In the genomic region with DNA sequence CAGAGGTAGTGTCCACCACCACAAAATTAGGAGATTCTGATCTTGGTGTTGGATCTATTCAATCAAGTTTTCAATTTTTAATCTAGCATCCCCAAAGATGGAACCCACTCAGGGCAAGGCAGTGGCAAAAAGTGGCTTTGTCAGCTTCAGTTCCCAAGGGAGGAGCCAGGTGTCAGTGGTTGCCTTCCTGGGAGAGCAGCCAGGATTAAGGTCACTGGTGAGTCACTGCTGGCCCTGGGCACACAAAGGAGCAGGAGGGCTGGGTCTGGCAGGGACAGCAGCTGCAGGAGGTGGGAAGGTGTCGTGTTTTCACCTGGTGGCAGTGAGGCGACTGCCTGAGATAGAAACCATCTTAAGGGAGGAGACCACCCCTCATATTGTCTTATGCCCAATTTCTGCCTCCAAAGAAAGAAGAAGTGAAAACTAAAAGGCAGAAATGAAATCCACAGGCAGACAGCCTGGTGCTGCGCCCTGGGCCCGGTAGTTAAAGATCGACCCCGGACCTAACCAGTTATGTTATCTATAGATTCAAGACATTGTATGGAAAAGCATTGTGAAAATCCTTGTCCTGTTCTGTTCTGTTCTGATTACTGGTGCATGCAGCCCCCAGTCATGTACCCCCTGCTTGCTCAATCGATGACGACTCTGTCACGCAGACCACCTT, we compare ENCODE assay signal across 8 cellular contexts. TPM values are rescaled to one million over a fixed set of nuclear protein-coding genes. Genes with fewer than 3 reads are reported as not detected.
DNase-seq lines count a peak whose midpoint lies in the region; ATAC-seq and TF ChIP-seq lines count a peak whose summit lies in the region.

No MANE protein-coding gene starts in this region.

- H3K4me1 ChIP-seq in mesendoderm (ENCODE audit: control insufficient read depth, low read depth, low read length), result no peaks in the 10 kb centered on the region

- no peaks in the 10 kb centered on the region for H3K79me1 ChIP-seq in mesendoderm (ENCODE audit: low read length)

- no peak overlapping the region for H4K5ac ChIP-seq in mesendoderm (ENCODE audit: low read length)

- H3K9ac ChIP-seq in mesendoderm (ENCODE audit: low read length), result no peak overlapping the region

- H3K36me3 Mint-ChIP-seq in MCF 10A (ENCODE audit: insufficient read depth, unreplicated experiment) (no peaks in the 10 kb centered on the region), T-helper 17 cell (ENCODE audit: low read depth) (peaks cover 7% of the 10 kb centered on the region)

- no CpG with 5 or more reads among the region's 9 CpGs for WGBS in mesendoderm (ENCODE audit: extremely low coverage, insufficient coverage, low lambda C conversion rate)

- no peak overlapping the region for H2BK5ac ChIP-seq in mesendoderm (ENCODE audit: low read length)

- no peak overlapping the region for H2AK5ac ChIP-seq in mesendoderm (ENCODE audit: low read length)

- TF ChIP-seq CTCF in MCF 10A (IDR thresholded peaks at IDR 0.05; ENCODE audit: unreplicated experiment), result peak; percentile 29

- intact Hi-C loops in MCF 10A (cut with micrococcal nuclease), result loop anchor here (1.0 kb wide), 3 partner anchors 20 to 40 kb away; no protein-coding TSS in a partner anchor

- BruUV-seq in MCF 10A (replicated peaks; lab: Mats Ljungman, UMichigan), result no TSS peak

- no peaks in the 10 kb centered on the region for H3K79me2 ChIP-seq in mesendoderm (ENCODE audit: control insufficient read depth, insufficient read depth, low read length)

- no peak overlapping the region for H2BK120ac ChIP-seq in mesendoderm (ENCODE audit: low read depth, low read length)

- H3K23ac ChIP-seq in mesendoderm (ENCODE audit: low read length), result no peak overlapping the region

- H3K4me1 Mint-ChIP-seq in MCF 10A (ENCODE audit: insufficient read depth, unreplicated experiment), result peaks cover 16% of the 10 kb centered on the region
- H3K4me1 Mint-ChIP-seq in T-helper 17 cell, result peaks cover 17% of the 10 kb centered on the region

- no peaks in the 10 kb centered on the region for H3K27me3 Mint-ChIP-seq in MCF 10A (ENCODE audit: insufficient read depth, unreplicated experiment)
- peaks cover 26% of the 10 kb centered on the region for H3K27me3 Mint-ChIP-seq in T-helper 17 cell

- no peak overlapping the region for H3K4me3 ChIP-seq in mesendoderm (ENCODE audit: low read length)

- H3K56ac ChIP-seq in mesendoderm (ENCODE audit: low read length), result no peak overlapping the region

- H3K27ac Mint-ChIP-seq in MCF 10A (ENCODE audit: low read depth, unreplicated experiment) (no peak overlapping the region), T-helper 17 cell (no peak overlapping the region)

- H3K18ac ChIP-seq in mesendoderm (ENCODE audit: low read length), result no peak overlapping the region

- no peaks in the 10 kb centered on the region for H3K27me3 ChIP-seq in mesendoderm (ENCODE audit: insufficient read depth, low read length, poor library complexity)

- no peak for ATAC-seq in T-helper 17 cell

- H3K9me3 Mint-ChIP-seq in MCF 10A (ENCODE audit: unreplicated experiment), result no peaks in the 10 kb centered on the region

- H4K8ac ChIP-seq in mesendoderm (ENCODE audit: low read depth, low read length), result no peak overlapping the region

- DNase-seq in EL (peak; percentile 58), NCI-H2171 (lab: John Stamatoyannopoulos, UW) (peak; percentile 73), MCF 10A (ENCODE audit: unreplicated experiment) (peak; percentile 86), mesendoderm (peak; percentile 73), T-helper 17 cell (no peak), NCI-H187 treated with DMSO at 0.1 percent for 48 hours (lab: John Stamatoyannopoulos, UW) (no peak), NCI-H1436 treated with DMSO at 0.1 percent for 48 hours (lab: John Stamatoyannopoulos, UW) (no peak), activated T-cell treated with anti-CD3 and anti-CD28 coated beads for 4 hours (no peak)

- no peak overlapping the region for H3K27ac ChIP-seq in mesendoderm (ENCODE audit: low read depth, low read length)

- no peaks in the 10 kb centered on the region for H3K9me3 ChIP-seq in T-helper 17 cell (ENCODE audit: control insufficient read depth, low read length, poor library complexity, severe bottlenecking)

- no peak overlapping the region for H3K4me2 ChIP-seq in mesendoderm (ENCODE audit: low read length)

- H3K4ac ChIP-seq in mesendoderm (ENCODE audit: low read depth, low read length), result no peak overlapping the region

- POLR2A ChIA-PET in MCF 10A (lab: Yijun Ruan, JAX), result interaction anchor here (0.7 to 1.2 kb wide), 3 partner anchors 10 to 43 kb away, joined by 3 read pairs; no protein-coding TSS in a partner anchor

- no peak overlapping the region for H3K4me3 Mint-ChIP-seq in MCF 10A (ENCODE audit: unreplicated experiment)
- H3K4me3 Mint-ChIP-seq in T-helper 17 cell, result no peak overlapping the region

- H3K36me3 ChIP-seq in mesendoderm (ENCODE audit: control insufficient read depth, insufficient read depth, low read length), result no peaks in the 10 kb centered on the region

- H2BK15ac ChIP-seq in mesendoderm (replicated peaks; ENCODE audit: low read depth), result no peak overlapping the region

- CTCF ChIA-PET in MCF 10A (lab: Yijun Ruan, JAX), result interaction anchor here (0.6 to 2.7 kb wide), 16 partner anchors 8 to 808 kb away, joined by 3 to 29 read pairs (median 4); no protein-coding TSS in a partner anchor

RNA-seq across cellular contexts. Expression of a gene that starts 5.9 kb away (rescaled TPM):
- total RNA-seq in MCF 10A (2022) (3.1 and 3.3 TPM in 2 replicates), T-helper 17 cell (10 to 100 TPM in 1 of 2 donors, 1 to 10 TPM in 1; 9.8 to 12.3 TPM)
- 4.3 TPM for polyA plus RNA-seq in mesendoderm (2013, experiment 1 of 2)
- polyA plus RNA-seq in mesendoderm (2013, experiment 2 of 2), result 4.4 TPM

Comparison
In these comparisons a context has a peak if more than half of its experiments do, and no peak if none do; other contexts are left out.
1. DNase-seq: peak in EL (single experiment), NCI-H2171 (single experiment), MCF 10A (single experiment) and mesendoderm (single experiment); none in T-helper 17 cell (0 of 3), NCI-H187 treated with DMSO at 0.1 percent for 48 hours (single experiment), NCI-H1436 treated with DMSO at 0.1 percent for 48 hours (single experiment) and activated T-cell treated with anti-CD3 and anti-CD28 coated beads for 4 hours (single experiment).